ENCODE assay signal across 33 cellular contexts in the genomic region with DNA sequence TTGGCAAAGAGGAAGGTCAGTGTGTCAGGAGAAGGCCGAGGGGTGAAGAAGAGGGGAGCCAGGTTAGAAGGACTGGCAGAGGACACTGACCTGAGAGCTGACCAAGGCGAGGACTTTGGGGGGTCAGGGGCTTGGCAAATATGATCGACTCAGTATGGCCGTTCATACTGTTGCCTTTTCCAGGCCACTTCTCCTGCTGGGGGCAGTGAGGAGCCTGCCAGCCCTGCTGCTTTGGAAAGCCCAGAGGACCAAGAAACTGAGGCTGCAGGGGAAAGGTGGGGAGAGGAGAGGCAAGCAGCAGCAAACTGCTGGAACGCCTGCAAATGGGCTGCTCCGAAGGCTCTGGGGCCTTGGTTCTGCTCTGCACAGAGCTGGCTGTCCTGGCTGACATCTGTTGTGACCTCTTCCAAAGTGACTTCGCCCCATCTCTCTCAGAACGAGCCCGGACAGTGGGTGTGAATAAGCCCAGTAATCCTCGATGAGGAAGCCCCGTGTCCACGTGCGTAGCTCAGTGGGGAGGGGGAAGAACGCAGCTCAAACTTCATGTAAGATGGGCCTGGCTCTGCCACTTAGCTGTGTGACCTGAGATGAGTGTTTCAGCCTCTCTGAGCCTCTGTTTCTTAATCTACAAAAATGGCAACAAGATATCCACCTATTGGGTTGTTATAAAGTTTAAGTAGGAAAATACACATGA.
"Had no signal": no experiment of that assay in that cellular context is flagged by ENCODE, and none has a peak within 500 bp of the region (broad histone marks: within the 10 kb centered on the region; RNA-seq: fewer than 3 reads in every experiment).

No MANE protein-coding gene starts in this region.

- H3K27me3 ChIP-seq: ascending aorta, body of pancreas, MG63, SJCRH30 had no signal

- H3K9me3 Mint-ChIP-seq: activated naive CD4-positive, alpha-beta T cell treated with anti-CD3 and anti-CD28 coated beads, Interleukin-2, amount 50 U/mL, for 72 hours; activated naive CD8-positive, alpha-beta T cell treated with anti-CD3 and anti-CD28 coated beads, Interleukin-2, amount 50 U/mL, for 24 hours; activated T-cell treated with anti-CD3 and anti-CD28 coated beads, Interleukin-2, amount 50 U/mL, for 24 hours; activated T-helper 1 cell treated with anti-CD3 and anti-CD28 coated beads, Interleukin-12 subunit alpha, Interleukin-12 subunit beta, Interleukin-2, Interleukin-4 antibody, amounts not matched to agents 30 ng/mL and 10 ng/mL and 1 ng/mL, durations not matched to agents 14 hours and 24 hours and 36 hours had no signal

- H3K4me2 ChIP-seq: SK-N-SH had no signal

- H3K4me1 ChIP-seq: ascending aorta, body of pancreas, SJCRH30 had no signal

- H3K27ac Mint-ChIP-seq: activated CD8-positive, alpha-beta memory T cell treated with anti-CD3 and anti-CD28 coated beads, Interleukin-2, amount 10 ng/mL, durations not matched to agents 7 days and 5 days; activated naive CD8-positive, alpha-beta T cell treated with anti-CD3 and anti-CD28 coated beads, Interleukin-2, amount 50 U/mL, for 24 hours; activated T-cell treated with anti-CD3 and anti-CD28 coated beads, Interleukin-2, amount 50 U/mL, for 24 hours; activated T-helper 1 cell treated with anti-CD3 and anti-CD28 coated beads, Interleukin-12 subunit alpha, Interleukin-12 subunit beta, Interleukin-2, Interleukin-4 antibody, amounts not matched to agents 30 ng/mL and 10 ng/mL and 1 ng/mL, durations not matched to agents 14 hours and 24 hours and 36 hours had no signal

- H3K9me3 ChIP-seq: ascending aorta, body of pancreas, MG63, SJCRH30, SK-N-SH had no signal

- H3K9ac ChIP-seq: SK-N-SH had no signal

- H3K4me3 Mint-ChIP-seq: activated CD8-positive, alpha-beta memory T cell treated with anti-CD3 and anti-CD28 coated beads, Interleukin-2, amount 10 ng/mL, durations not matched to agents 7 days and 5 days; activated naive CD8-positive, alpha-beta T cell treated with anti-CD3 and anti-CD28 coated beads, Interleukin-2, amount 50 U/mL, for 24 hours; activated T-cell treated with anti-CD3 and anti-CD28 coated beads, Interleukin-2, amount 50 U/mL, for 24 hours; activated T-helper 1 cell treated with anti-CD3 and anti-CD28 coated beads, Interleukin-12 subunit alpha, Interleukin-12 subunit beta, Interleukin-2, Interleukin-4 antibody, amounts not matched to agents 30 ng/mL and 10 ng/mL and 1 ng/mL, durations not matched to agents 14 hours and 24 hours and 36 hours had no signal

- H3K27me3 Mint-ChIP-seq: activated CD8-positive, alpha-beta memory T cell treated with anti-CD3 and anti-CD28 coated beads, Interleukin-2, amount 10 ng/mL, durations not matched to agents 7 days and 5 days; activated naive CD8-positive, alpha-beta T cell treated with anti-CD3 and anti-CD28 coated beads, Interleukin-2, amount 50 U/mL, for 24 hours had no signal

- H3K36me3 ChIP-seq: ascending aorta, MG63, SJCRH30 had no signal

- ATAC-seq: activated CD8-positive, alpha-beta memory T cell treated with anti-CD3 and anti-CD28 coated beads, Interleukin-2, amount 10 ng/mL, durations not matched to agents 7 days and 5 days; activated naive CD4-positive, alpha-beta T cell treated with anti-CD3 and anti-CD28 coated beads, Interleukin-2, amount 50 U/mL, for 72 hours; activated naive CD8-positive, alpha-beta T cell treated with anti-CD3 and anti-CD28 coated beads, Interleukin-2, amount 50 U/mL, for 24 hours; body of pancreas; Panc1; Right ventricle myocardium inferior had no signal

- H3K36me3 Mint-ChIP-seq: activated CD8-positive, alpha-beta memory T cell treated with anti-CD3 and anti-CD28 coated beads, Interleukin-2, amount 10 ng/mL, durations not matched to agents 7 days and 5 days; activated naive CD4-positive, alpha-beta T cell treated with anti-CD3 and anti-CD28 coated beads, Interleukin-2, amount 50 U/mL, for 72 hours had no signal

- DNase-seq: activated CD4-positive, alpha-beta T cell treated with anti-CD3 and anti-CD28 coated beads for 48 hours; activated CD4-positive, alpha-beta T cell treated with anti-CD3 and anti-CD28 coated beads, Interleukin-2, amount 50 U/mL, for 4 hours; activated CD4-positive, CD25-positive, alpha-beta regulatory T cell treated with anti-CD3 and anti-CD28 coated beads, Interleukin-2, amount 50 U/mL, for 72 hours; activated CD8-positive, alpha-beta memory T cell treated with anti-CD3 and anti-CD28 coated beads, Interleukin-2, amount 10 ng/mL, durations not matched to agents 7 days and 5 days; activated effector memory CD4-positive, alpha-beta T cell treated with Interleukin-2 at 50 U/mL for 16 hours; activated naive CD4-positive, alpha-beta T cell treated with Interleukin-2 at 50 U/mL for 16 hours; activated naive CD8-positive, alpha-beta T cell treated with anti-CD3 and anti-CD28 coated beads, Interleukin-2, amount 50 U/mL, for 24 hours; activated T-cell treated with anti-CD3 and anti-CD28 coated beads, Interleukin-2, amount 50 U/mL, for 24 hours; amniotic stem cell; body of pancreas; central memory CD4-positive, alpha-beta T cell; MG63; MV-4-11; NCI-H1092 treated with DMSO at 0.1 percent for 48 hours; NCI-H1417 treated with DMSO at 0.1 percent for 48 hours; NCI-H1694; NCI-H2029; NCI-H2107; NCI-H2171 treated with DMSO at 0.1 percent for 48 hours; NCI-H226; NCI-H526 treated with DMSO at 0.1 percent for 48 hours; NCI-H82; OCI-M1; RPMI8226; SJCRH30; SK-N-SH; T-helper 1 cell had no signal

- H3K4me3 ChIP-seq: ascending aorta, body of pancreas, MG63, SJCRH30 had no signal

- H3K4me1 Mint-ChIP-seq: activated CD8-positive, alpha-beta memory T cell treated with anti-CD3 and anti-CD28 coated beads, Interleukin-2, amount 10 ng/mL, durations not matched to agents 7 days and 5 days; activated naive CD8-positive, alpha-beta T cell treated with anti-CD3 and anti-CD28 coated beads, Interleukin-2, amount 50 U/mL, for 24 hours had no signal

- H3K27ac ChIP-seq: ascending aorta, body of pancreas, SJCRH30 had no signal

- FAIRE-seq: bronchial epithelial cell had no signal
